In the genomic region with DNA sequence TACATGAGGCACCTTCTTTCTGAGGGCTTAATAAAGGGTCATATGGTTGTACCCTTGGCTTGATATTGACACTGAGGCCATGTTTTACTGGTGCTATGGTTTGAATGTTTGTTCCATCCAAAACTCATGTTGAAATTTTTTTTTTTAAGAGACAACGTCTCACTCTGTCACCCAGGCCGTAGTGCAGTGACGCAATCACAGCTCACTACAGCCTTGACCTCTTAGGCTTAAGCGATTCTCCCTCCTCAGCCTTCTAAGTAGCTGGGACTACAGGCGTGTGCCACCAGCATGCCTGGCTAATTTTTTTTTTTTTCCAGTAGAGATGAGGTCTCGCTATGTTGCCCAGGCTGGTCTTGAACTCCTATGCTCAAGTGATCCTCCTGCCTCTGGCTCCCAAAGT, we compare ENCODE assay signal across 24 cellular contexts.
"Had no signal": no experiment of that assay in that cellular context is flagged by ENCODE, and none has a peak within 500 bp of the region (broad histone marks: within the 10 kb centered on the region; RNA-seq: fewer than 3 reads in every experiment).

No MANE protein-coding gene starts in this region.

- H3K36me3 ChIP-seq: colonic mucosa, esophagus squamous epithelium, gastrocnemius medialis, lower lobe of right lung had no signal

- H3K27me3 ChIP-seq: colonic mucosa, esophagus squamous epithelium, gastrocnemius medialis, heart right ventricle, left lung had no signal

- H3K4me1 ChIP-seq: colonic mucosa, esophagus squamous epithelium, gastrocnemius medialis, heart right ventricle, lower lobe of right lung had no signal

- H3K4me3 ChIP-seq: colonic mucosa, esophagus squamous epithelium, gastrocnemius medialis, heart right ventricle, left lung, lower lobe of right lung had no signal

- H3K9me3 ChIP-seq: colonic mucosa, esophagus squamous epithelium, gastrocnemius medialis, heart right ventricle, left lung, lower lobe of right lung had no signal

- DNase-seq: colonic mucosa; cortex of kidney; effector CD8-positive, alpha-beta T cell; effector memory CD8-positive, alpha-beta T cell; endodermal cell; erythroblast; esophagus squamous epithelium; foreskin fibroblast; foreskin melanocyte; gastrocnemius medialis; glutamatergic neuron; head of caudate nucleus; heart right ventricle; hippocampal formation; left cardiac atrium; left lung; left ventricle myocardium superior; lower lobe of right lung; mesenchymal stem cell had no signal

- H3K27ac ChIP-seq: colonic mucosa, epithelial cell of prostate, esophagus squamous epithelium, gastrocnemius medialis, heart right ventricle, left lung, lower lobe of right lung had no signal

- FAIRE-seq: endometrium, islet of Langerhans, keratinocyte had no signal

- ATAC-seq: effector memory CD8-positive, alpha-beta T cell; esophagus mucosa; gastrocnemius medialis; heart right ventricle; left cardiac atrium; left lung; left ventricle myocardium superior; lower lobe of right lung had no signal
